In genomic region chr9:36891341-36891811, GRCh38 we compare ENCODE assay signal across 1 cellular context.
TF ChIP-seq lines count a peak whose summit lies in the region.

No MANE protein-coding gene starts in this region.

TF ChIP-seq in GM23338, 12 proteins besides CTCF, POLR2A, EP300 and RAD21:
- TF ChIP-seq EZH2phosphoT487 (IDR thresholded peaks at IDR 0.05; ENCODE audit: unreplicated experiment): no peak
- TF ChIP-seq STAT1 (IDR thresholded peaks at IDR 0.05; ENCODE audit: unreplicated experiment): no peak
- no peak for TF ChIP-seq EZH2 (IDR thresholded peaks at IDR 0.05; ENCODE audit: low read depth, unreplicated experiment)
- TF ChIP-seq REST (IDR thresholded peaks at IDR 0.05; ENCODE audit: unreplicated experiment): no peak
- TF ChIP-seq ZNF114 (CRISPR knock-in tag; IDR thresholded peaks at IDR 0.05): no peak
- TF ChIP-seq NANOG (IDR thresholded peaks at IDR 0.05; ENCODE audit: borderline replicate concordance): no peak
- TF ChIP-seq POLR2AphosphoS5 (IDR thresholded peaks at IDR 0.05; ENCODE audit: low read depth): no peak
